ENCODE assay signal across 25 cellular contexts in the genomic region with DNA sequence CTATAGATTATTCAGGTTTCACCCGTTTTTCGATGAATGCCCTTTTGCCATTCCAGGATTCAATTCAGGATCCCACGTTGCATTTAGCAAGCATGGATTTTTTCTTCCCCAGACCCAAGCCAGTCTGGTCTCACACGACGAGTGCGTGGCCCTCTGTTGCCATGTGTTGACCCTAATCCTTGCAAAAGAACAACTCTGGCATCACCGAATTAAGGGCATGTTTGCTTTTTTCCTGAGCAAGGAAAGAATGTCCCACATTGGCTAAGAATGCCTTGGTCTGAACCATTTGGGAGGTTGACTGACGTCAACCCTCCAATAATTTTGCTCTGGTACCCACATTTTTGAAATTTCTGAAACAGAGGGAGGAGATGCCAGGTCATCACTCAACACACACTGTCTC.
A peak's percentile ranks its signal among the peaks of the same experiment; 100 is the strongest.
DNase-seq lines count a peak whose midpoint lies in the region; ATAC-seq, FAIRE-seq and TF ChIP-seq lines count a peak whose summit lies in the region.
"Had no signal": no experiment of that assay in that cellular context is flagged by ENCODE, and none has a peak within 500 bp of the region (broad histone marks: within the 10 kb centered on the region; RNA-seq: fewer than 3 reads in every experiment).

No MANE protein-coding gene starts in this region.

- H3K4me1 ChIP-seq in right lobe of liver (peaks cover 0 to 11% (median 5%) of the 10 kb centered on the region in 4 donors), HepG2 (ENCODE audit: insufficient read depth, low read length) (0 out of 2 replicates have a peak, but pooled peaks cover 10% of the 10 kb centered on the region)

- H3K4me2 ChIP-seq in HepG2 (ENCODE audit: low read depth, low read length), result no peak overlapping the region

- H3K27me3 ChIP-seq in right lobe of liver, result no peaks in the 10 kb centered on the region
- H3K27me3 ChIP-seq in HepG2 (ENCODE audit: control insufficient read depth in 1 of 2, insufficient read depth in 2 of 2, low read length in 2 of 2), result peaks cover 3 to 16% of the 10 kb centered on the region in 2 experiments; a peak in 4 of 5 replicates
- no peaks in the 10 kb centered on the region for H3K27me3 ChIP-seq in bronchial epithelial cell (ENCODE audit: control insufficient read depth, insufficient read depth, low read length)
- H3K27me3 ChIP-seq: SJCRH30 had no signal

- no peak for TF ChIP-seq POLR2A in right lobe of liver (IDR thresholded peaks at IDR 0.05)
- TF ChIP-seq POLR2A in HepG2 (IDR thresholded peaks at IDR 0.05; ENCODE audit: insufficient read depth in 1 of 2, low read depth in 2 of 2, low read length in 2 of 2), result no peak

- H3K36me3 Mint-ChIP-seq in activated naive CD4-positive, alpha-beta T cell treated with anti-CD3 and anti-CD28 coated beads, Interleukin-2, amount 50 U/mL, for 72 hours, result no peaks in the 10 kb centered on the region
- H3K36me3 Mint-ChIP-seq: CD8-positive, alpha-beta T cell had no signal

- intact Hi-C loops in right lobe of liver (cut with DNase I) (no loop called here), HepG2 (cut with micrococcal nuclease; ENCODE audit: unreplicated experiment) (no loop called here)

- in situ Hi-C loops in HepG2 (cut with HindIII; ENCODE audit: extremely low pct_ligation_motif_present, low pct_unique_long_range_greater_than_20kb), result no loop called here

- H3K4me3 ChIP-seq in right lobe of liver (no peak overlapping the region), HepG2 (replicated peaks in 1 of 3; ENCODE audit: insufficient read depth in 1 of 3, low read depth in 2 of 3, low read length in 3 of 3) (no peak overlapping the region), bronchial epithelial cell (ENCODE audit: low read depth, low read length) (no peak overlapping the region)
- H3K4me3 ChIP-seq: GM12878, SJCRH30 had no signal

- CTCF ChIA-PET in HepG2 (lab: Yijun Ruan, JAX; ENCODE audit: low intra/inter-chr PET ratio, low total read pairs), result no interaction called here

- H3K9ac ChIP-seq in HepG2 (ENCODE audit: insufficient read depth, low read depth, low read length), result no peak overlapping the region

- FAIRE-seq in HepG2 (lab: Jason Lieb, UNC) (no peak), bronchial epithelial cell (lab: Jason Lieb, UNC) (peak; percentile 43)
- FAIRE-seq: A204.1, GM12878, H1 had no signal

- no peak for TF ChIP-seq EP300 in HepG2 (IDR thresholded peaks at IDR 0.05; ENCODE audit: low read depth in 2 of 2, low read length in 2 of 2)
- no peak for TF ChIP-seq EP300 in HepG2 (CRISPR knock-in tag; IDR thresholded peaks at IDR 0.05; ENCODE audit: borderline replicate concordance)

- no peaks in the 10 kb centered on the region for H4K20me1 ChIP-seq in HepG2 (ENCODE audit: insufficient read depth, low read length)

- POLR2A ChIA-PET in HepG2 (lab: Yijun Ruan, JAX), result no interaction called here

- H3K36me3 ChIP-seq in right lobe of liver (no peaks in the 10 kb centered on the region), HepG2 (replicated peaks in 1 of 2; ENCODE audit: control insufficient read depth in 1 of 2, insufficient read depth in 2 of 2, low read length in 2 of 2) (no peaks in the 10 kb centered on the region), bronchial epithelial cell (ENCODE audit: control insufficient read depth, insufficient read depth, low read length) (no peaks in the 10 kb centered on the region)
- H3K36me3 ChIP-seq: SJCRH30 had no signal

- H3K27ac ChIP-seq in right lobe of liver, result peak overlapping the region in 1 of 3 donors; percentile 39
- H3K27ac ChIP-seq in HepG2 (ENCODE audit: extremely low read length, insufficient read depth, low read length), result no peak overlapping the region
- H3K27ac ChIP-seq: C4-2B, HL-60, SJCRH30 had no signal

- H3K9me3 ChIP-seq in right lobe of liver (no peaks in the 10 kb centered on the region), HepG2 (ENCODE audit: low read length) (no peaks in the 10 kb centered on the region)
- H3K9me3 ChIP-seq: Caco-2, SJCRH30 had no signal

- DNase-seq in right lobe of liver (no peak), HepG2 (ENCODE audit: low spot score) (no peak), bronchial epithelial cell (ENCODE audit: low read depth) (no peak), mesenteric fat pad (ENCODE audit: low spot score) (peak; percentile 14), NCI-H1694 treated with DMSO at 0.1 percent for 48 hours (lab: John Stamatoyannopoulos, UW) (no peak)
- no peak for DNase-seq in activated naive CD4-positive, alpha-beta T cell treated with anti-CD3 and anti-CD28 coated beads, Interleukin-2, amount 50 U/mL, for 72 hours (ENCODE audit: low spot score in 2 of 2)
- DNase-seq in activated T-cell treated with anti-CD3 and anti-CD28 coated beads, Interleukin-2, amount 50 U/mL, for 1 hour, result no peak
- DNase-seq: AML-193, Caco-2, GDM1, NCI-H1092 treated with DMSO at 0.1 percent for 48 hours, NCI-H1436, NCI-H187 treated with DMSO at 0.1 percent for 48 hours, NCI-H524 treated with DMSO at 0.1 percent for 48 hours, NCI-H774, SJCRH30 had no signal

- TF ChIP-seq CTCF in right lobe of liver (IDR thresholded peaks at IDR 0.05), result no peak
- no peak for TF ChIP-seq CTCF in HepG2 (CRISPR knock-in tag; IDR thresholded peaks at IDR 0.05)
- no peak for TF ChIP-seq CTCF in bronchial epithelial cell (IDR thresholded peaks at IDR 0.05; ENCODE audit: insufficient read depth, low read length, severe bottlenecking)

- 46% methylated on average over 8 of the region's 8 CpGs for WGBS in right lobe of liver (ENCODE audit: insufficient coverage, low coverage, low lambda C conversion rate, missing lambda C conversion rate)
- 41% methylated on average over 8 of the region's 8 CpGs for WGBS in HepG2 (ENCODE audit: low lambda C conversion rate)

- H3K9me3 Mint-ChIP-seq in activated naive CD4-positive, alpha-beta T cell treated with anti-CD3 and anti-CD28 coated beads, Interleukin-2, amount 50 U/mL, for 72 hours, result no peaks in the 10 kb centered on the region
- H3K9me3 Mint-ChIP-seq: CD8-positive, alpha-beta T cell had no signal

- no peak for TF ChIP-seq RAD21 in HepG2 (CRISPR knock-in tag; IDR thresholded peaks at IDR 0.05)

- peak; percentile 35 to 68 (median 54) for ATAC-seq in right lobe of liver
- ATAC-seq in HepG2, result no peak
- no peak for ATAC-seq in activated naive CD4-positive, alpha-beta T cell treated with anti-CD3 and anti-CD28 coated beads, Interleukin-2, amount 50 U/mL, for 72 hours
- ATAC-seq in HG02763 (IDR thresholded peaks at IDR 0.05; ENCODE audit: unreplicated experiment), result no peak
- ATAC-seq: CD8-positive, alpha-beta T cell; GM12878; Right ventricle myocardium inferior; SK-N-SH treated with all-trans-retinoic acid at 6 μM for 48 hours had no signal

- H3K27ac Mint-ChIP-seq in activated naive CD4-positive, alpha-beta T cell treated with anti-CD3 and anti-CD28 coated beads, Interleukin-2, amount 50 U/mL, for 72 hours, result no peak overlapping the region
- H3K27ac Mint-ChIP-seq: CD8-positive, alpha-beta T cell had no signal

- no peak overlapping the region for H2AFZ ChIP-seq in HepG2 (ENCODE audit: low read length)

- no TSS peak for BruUV-seq in HepG2 (replicated peaks; lab: Mats Ljungman, UMichigan)

- H3K79me2 ChIP-seq in HepG2 (ENCODE audit: insufficient read depth, low read length), result no peaks in the 10 kb centered on the region

TF ChIP-seq in HepG2, 621 proteins besides CTCF, POLR2A, EP300 and RAD21:
- TF ChIP-seq NR2F1 (CRISPR knock-in tag; IDR thresholded peaks at IDR 0.05), result no peak
- TF ChIP-seq ZNF639 (CRISPR knock-in tag; conservative IDR thresholded peaks at IDR 0.05), result no peak
- no peak for TF ChIP-seq ZSCAN29 (CRISPR knock-in tag; conservative IDR thresholded peaks at IDR 0.05)
- TF ChIP-seq ZNF577 (CRISPR knock-in tag; IDR thresholded peaks at IDR 0.05; ENCODE audit: borderline replicate concordance, low read depth), result no peak
- TF ChIP-seq ZNF644 (CRISPR knock-in tag; IDR thresholded peaks at IDR 0.05; ENCODE audit: low read depth), result no peak
- no peak for TF ChIP-seq ZNF354B (CRISPR knock-in tag; IDR thresholded peaks at IDR 0.05)
- TF ChIP-seq MYC (CRISPR knock-in tag; IDR thresholded peaks at IDR 0.05; ENCODE audit: borderline replicate concordance), result no peak
- TF ChIP-seq ZNF724P (CRISPR knock-in tag; IDR thresholded peaks at IDR 0.05; ENCODE audit: borderline replicate concordance), result no peak
- no peak for TF ChIP-seq RARG (CRISPR knock-in tag; IDR thresholded peaks at IDR 0.05; ENCODE audit: low read depth)
- no peak for TF ChIP-seq ZNF274 (CRISPR knock-in tag; IDR thresholded peaks at IDR 0.05)
- no peak for TF ChIP-seq ZBTB21 (CRISPR knock-in tag; IDR thresholded peaks at IDR 0.05)
- TF ChIP-seq RXRB (CRISPR knock-in tag; IDR thresholded peaks at IDR 0.05; ENCODE audit: borderline replicate concordance), result no peak
- TF ChIP-seq HDAC2 (CRISPR knock-in tag; IDR thresholded peaks at IDR 0.05), result no peak
- TF ChIP-seq TEAD2 (CRISPR knock-in tag; IDR thresholded peaks at IDR 0.05), result no peak
- no peak for TF ChIP-seq MAFG (CRISPR knock-in tag; IDR thresholded peaks at IDR 0.05)
- TF ChIP-seq SP1 (IDR thresholded peaks at IDR 0.05), result no peak
- TF ChIP-seq SP1 (CRISPR knock-in tag; IDR thresholded peaks at IDR 0.05), result no peak
- TF ChIP-seq ERF (CRISPR knock-in tag; IDR thresholded peaks at IDR 0.05), result no peak

Comparison
In these comparisons a context has a peak if more than half of its experiments do, and no peak if none do; other contexts are left out.
1. ATAC-seq: peak in right lobe of liver (4 of 4); none in HepG2 (single experiment), activated naive CD4-positive, alpha-beta T cell treated with anti-CD3 and anti-CD28 coated beads, Interleukin-2, amount 50 U/mL, for 72 hours (0 of 2) and HG02763 (single experiment).